Comparison of ENCODE assay signal across 30 cellular contexts in the genomic region with DNA sequence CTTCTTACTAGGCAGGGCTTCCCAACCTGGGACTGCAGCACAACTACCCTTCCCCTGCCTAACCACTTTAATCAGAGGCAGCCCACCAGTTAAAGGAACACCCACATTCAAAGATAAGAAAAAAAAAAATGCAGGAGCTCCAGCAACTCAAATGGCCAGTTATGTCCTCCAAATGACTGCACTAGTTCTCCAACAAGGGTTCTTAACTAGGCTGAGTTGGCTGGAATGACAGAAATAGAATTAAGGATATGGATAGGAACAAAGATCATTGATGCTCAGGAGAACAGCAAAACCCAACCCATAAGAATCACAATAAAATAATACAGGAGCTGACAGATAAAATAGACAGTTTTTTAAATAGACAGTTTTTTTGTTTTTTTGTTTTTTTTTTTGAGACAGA.
"Had no signal": no experiment of that assay in that cellular context is flagged by ENCODE, and none has a peak within 500 bp of the region (broad histone marks: within the 10 kb centered on the region; RNA-seq: fewer than 3 reads in every experiment).

No MANE protein-coding gene starts in this region.

- H3K4me3 ChIP-seq: adrenal gland, Peyer's patch had no signal

- ATAC-seq: activated naive CD4-positive, alpha-beta T cell treated with anti-CD3 and anti-CD28 coated beads, Interleukin-2, amount 50 U/mL, for 72 hours; activated T-cell treated with anti-CD3 and anti-CD28 coated beads, Interleukin-2, amount 50 U/mL, for 4 hours; PC-3 had no signal

- H3K27me3 ChIP-seq: adrenal gland, Peyer's patch had no signal

- H3K9me3 ChIP-seq: adrenal gland had no signal

- H3K4me1 ChIP-seq: adrenal gland, Peyer's patch had no signal

- H3K4me2 ChIP-seq: KMS-11 had no signal

- H3K27ac ChIP-seq: adrenal gland, KMS-11, Peyer's patch, VCaP had no signal

- H3K36me3 ChIP-seq: adrenal gland, Peyer's patch had no signal

- H3K9ac ChIP-seq: KMS-11 had no signal

- DNase-seq: activated B cell treated with CpG ODN at 0.5 μM for 24 hours; activated CD4-positive, alpha-beta memory T cell treated with anti-CD3 and anti-CD28 coated beads for 36 hours; activated CD4-positive, alpha-beta T cell treated with anti-CD3 and anti-CD28 coated beads for 4 hours; activated CD4-positive, alpha-beta T cell treated with anti-CD3 and anti-CD28 coated beads, Interleukin-2, amount 50 U/mL, for 1 hour; activated CD4-positive, CD25-positive, alpha-beta regulatory T cell treated with anti-CD3 and anti-CD28 coated beads, Interleukin-2, amount 50 U/mL, for 72 hours; activated CD8-positive, alpha-beta memory T cell treated with anti-CD3 and anti-CD28 coated beads, Interleukin-2, amount 50 U/mL, for 4 hours; activated gamma-delta T cell treated with Interleukin-2 at 50 U/mL for 16 hours; activated naive CD4-positive, alpha-beta T cell treated with anti-CD3 and anti-CD28 coated beads for 36 hours; activated T-cell treated with anti-CD3 and anti-CD28 coated beads for 4 hours; activated T-cell treated with anti-CD3 and anti-CD28 coated beads, Interleukin-2, amount 50 U/mL, for 4 hours; adrenal gland; anterior cingulate cortex; MM.1S; MV-4-11; NCI-H1092; NCI-H1436 treated with DMSO at 0.1 percent for 48 hours; NCI-H1694 treated with DMSO at 0.1 percent for 48 hours; NCI-H2029; NCI-H345; NCI-H524 treated with DMSO at 0.1 percent for 48 hours; PC-3; Peyer's patch; Right ventricle myocardium superior; SW 1271; T-helper 1 cell; T-helper 2 cell; T-helper 9 cell had no signal
